In genomic region chr1:214414691-214415090, GRCh38 we compare ENCODE assay signal across 25 cellular contexts.
DNase-seq lines count a peak whose midpoint lies in the region; ATAC-seq and TF ChIP-seq lines count a peak whose summit lies in the region.
"Had no signal": no experiment of that assay in that cellular context is flagged by ENCODE, and none has a peak within 500 bp of the region (broad histone marks: within the 10 kb centered on the region; RNA-seq: fewer than 3 reads in every experiment).

No MANE protein-coding gene starts in this region.

- no peak overlapping the region for H3K4me2 ChIP-seq in H9 (ENCODE audit: insufficient read depth, insufficient read length, low read length)

- POLR2A ChIA-PET in Panc1 (lab: Charles Lee) = no interaction called here

- peaks cover 7 to 16% (median 14%) of the 10 kb centered on the region in 3 experiments; a peak in 6 of 7 replicates for H3K36me3 Mint-ChIP-seq in H9 (ENCODE audit: insufficient read depth in 1 of 3, low read depth in 3 of 3)

- in situ Hi-C loops in Panc1 (cut with HindIII; ENCODE audit: low pct_unique_long_range_greater_than_20kb, low sequenced_read_pairs) = no loop called here

- H3K23ac ChIP-seq in H9 (ENCODE audit: insufficient read length, low read depth, low read length) = no peak overlapping the region

- H2BK5ac ChIP-seq in H9 (ENCODE audit: insufficient read length, low read length) = no peak overlapping the region

- H3K14ac ChIP-seq in H9 (ENCODE audit: insufficient read depth, low read length) = no peak overlapping the region

- peak overlapping the region; percentile 10 to 58 (median 21); a peak in 4 of 7 replicates for H3K27ac Mint-ChIP-seq in H9
- H3K27ac Mint-ChIP-seq: activated T-cell treated with anti-CD3 and anti-CD28 coated beads, Interleukin-2, amount 50 U/mL, for 24 hours; stimulated activated naive CD8-positive, alpha-beta T cell treated with anti-CD3 and anti-CD28 coated beads, Interleukin-15, amount 100 ng/mL, for 72 hours had no signal

- no peaks in the 10 kb centered on the region for H3K9me3 Mint-ChIP-seq in H9
- H3K9me3 Mint-ChIP-seq: activated T-cell treated with anti-CD3 and anti-CD28 coated beads, Interleukin-2, amount 50 U/mL, for 24 hours; stimulated activated naive CD8-positive, alpha-beta T cell treated with anti-CD3 and anti-CD28 coated beads, Interleukin-15, amount 100 ng/mL, for 72 hours had no signal

- no peak overlapping the region for H4K91ac ChIP-seq in H9 (ENCODE audit: insufficient read length, low read depth, low read length)

- H3K79me2 ChIP-seq in H9 (ENCODE audit: insufficient read depth, low read length) = no peaks in the 10 kb centered on the region; the same call in 1 of the 2 replicates

- peaks cover 6% of the 10 kb centered on the region; the same call in 1 of the 2 replicates for H3K4me1 ChIP-seq in H9 (ENCODE audit: insufficient read depth, low read length)
- peaks cover 45% of the 10 kb centered on the region for H3K4me1 ChIP-seq in Panc1 (ENCODE audit: control insufficient read depth, insufficient read depth, low read length)
- peaks cover 12 to 14% of the 10 kb centered on the region in 2 donors for H3K4me1 ChIP-seq in thyroid gland
- H3K4me1 ChIP-seq: prostate gland had no signal

- no peak overlapping the region for H3K4me3 Mint-ChIP-seq in H9
- H3K4me3 Mint-ChIP-seq: activated T-cell treated with anti-CD3 and anti-CD28 coated beads, Interleukin-2, amount 50 U/mL, for 24 hours; endodermal cell; stimulated activated naive CD8-positive, alpha-beta T cell treated with anti-CD3 and anti-CD28 coated beads, Interleukin-15, amount 100 ng/mL, for 72 hours had no signal

- H3K4me3 ChIP-seq in Panc1 (ENCODE audit: low read depth in 2 of 2, low read length in 2 of 2) (no peak overlapping the region), thyroid gland (replicated peaks in 1 of 3) (no peak overlapping the region)
- H3K4me3 ChIP-seq: adrenal gland, coronary artery, lung, prostate gland, tibial nerve had no signal

- H3K4ac ChIP-seq in H9 (ENCODE audit: low read depth, low read length) = no peak overlapping the region

- H3K9ac ChIP-seq in H9 (ENCODE audit: extremely low read depth, insufficient read length, low read length) = no peak overlapping the region

- no peaks in the 10 kb centered on the region for H3K79me1 ChIP-seq in H9 (ENCODE audit: insufficient read depth, low read depth, low read length, poor library complexity, severe bottlenecking)

- TF ChIP-seq POLR2A in thyroid gland (IDR thresholded peaks at IDR 0.05) = no peak

- no peak overlapping the region for H3T11ph ChIP-seq in H9 (ENCODE audit: low read length)

- H3K27me3 Mint-ChIP-seq in H9 (ENCODE audit: low read depth) = no peaks in the 10 kb centered on the region

- H4K20me1 ChIP-seq in H9 (ENCODE audit: control insufficient read depth, insufficient read depth, insufficient read length) = no peaks in the 10 kb centered on the region

- no peak overlapping the region for H2BK20ac ChIP-seq in H9 (ENCODE audit: low read depth, low read length, poor library complexity, severe bottlenecking)

- H3K27me3 ChIP-seq in H9 (ENCODE audit: insufficient read depth, low read length) (no peaks in the 10 kb centered on the region), Panc1 (ENCODE audit: control insufficient read depth, insufficient read depth, low read length) (no peaks in the 10 kb centered on the region), thyroid gland (no peaks in the 10 kb centered on the region)
- H3K27me3 ChIP-seq: adrenal gland, brain microvascular endothelial cell, tibial nerve had no signal

- no peak overlapping the region for H2AK5ac ChIP-seq in H9 (ENCODE audit: insufficient read length, low read length)

- WGBS in H9 (ENCODE audit: extremely low coverage, insufficient read length, low lambda C conversion rate) = no CpG with 5 or more reads among the region's 4 CpGs
- 83 to 86% methylated on average over 4 of the region's 4 CpGs for WGBS in thyroid gland, 2 donors

- no peak overlapping the region for H3K27ac ChIP-seq in H9 (ENCODE audit: insufficient read length, low read depth, low read length)
- peak overlapping the region; percentile 35 for H3K27ac ChIP-seq in Panc1 (ENCODE audit: low read length)
- H3K27ac ChIP-seq in thyroid gland = no peak overlapping the region
- H3K27ac ChIP-seq: adrenal gland, brain microvascular endothelial cell, prostate gland, tibial nerve had no signal

- H2BK15ac ChIP-seq in H9 (ENCODE audit: low read depth, low read length) = no peak overlapping the region

- no TSS peak for BruUV-seq in Panc1 (replicated peaks; lab: Mats Ljungman, UMichigan)

- H3K23me2 ChIP-seq in H9 (ENCODE audit: insufficient read length, low read depth, low read length, poor library complexity, severe bottlenecking) = no peaks in the 10 kb centered on the region

- no peak overlapping the region for H3K56ac ChIP-seq in H9 (ENCODE audit: insufficient read length, low read depth, low read length)

- DNase-seq in COLO668 (lab: John Stamatoyannopoulos, UW; ENCODE audit: unreplicated experiment) (peak; percentile 30), H9 (no peak), Panc1 (ENCODE audit: low read depth, low spot score) (no peak), dermis microvascular lymphatic vessel endothelial cell (ENCODE audit: low read depth in 2 of 2) (peak; percentile 66 to 68), cerebellar cortex (ENCODE audit: low spot score) (no peak), hippocampal formation (lab: John Stamatoyannopoulos, UW) (no peak), Right ventricle myocardium superior (no peak), thyroid gland (no peak)
- DNase-seq: activated naive CD4-positive, alpha-beta T cell; activated T-cell treated with anti-CD3 and anti-CD28 coated beads, Interleukin-2, amount 50 U/mL, for 24 hours; adrenal gland; brain microvascular endothelial cell; C1 segment of cervical spinal cord; endodermal cell; GOT3; NCI-H1694 treated with DMSO at 0.1 percent for 48 hours; NCI-H2171; SIG-M5; stimulated activated CD4-positive, alpha-beta T cell treated with anti-CD3 and anti-CD28 coated beads, Interleukin-15, amount 100 ng/mL, for 24 hours; stimulated activated naive CD8-positive, alpha-beta T cell treated with anti-CD3 and anti-CD28 coated beads, Interleukin-15, amount 100 ng/mL, for 72 hours; SW 1271 had no signal

- ATAC-seq in Panc1 (no peak), Right ventricle myocardium superior (ENCODE audit: poor library complexity) (no peak)
- ATAC-seq: stimulated activated naive CD8-positive, alpha-beta T cell treated with anti-CD3 and anti-CD28 coated beads, Interleukin-15, amount 100 ng/mL, for 72 hours had no signal

- intact Hi-C loops in Panc1 (cut with micrococcal nuclease; ENCODE audit: unreplicated experiment) (no loop called here), Right ventricle myocardium superior (cut with DNase I) (no loop called here), thyroid gland (cut with DNase I) (no loop called here)

- no peak overlapping the region for H2BK12ac ChIP-seq in H9 (ENCODE audit: insufficient read length, low read depth, low read length)

- H4K5ac ChIP-seq in H9 (ENCODE audit: insufficient read length, low read depth, low read length) = no peak overlapping the region

- H2AFZ ChIP-seq in H9 (ENCODE audit: low read length) = no peak overlapping the region

- TF ChIP-seq CTCF in H9 (conservative IDR thresholded peaks at IDR 0.05) (no peak), Panc1 (IDR thresholded peaks at IDR 0.05) (no peak), thyroid gland (IDR thresholded peaks at IDR 0.05) (no peak)

- CTCF ChIA-PET in Panc1 (lab: Charles Lee) = no interaction called here

- H3K9me3 ChIP-seq in H9 (ENCODE audit: control insufficient read depth, low read depth, low read length) (no peaks in the 10 kb centered on the region), Panc1 (ENCODE audit: control insufficient read depth, insufficient read depth, low read depth, low read length) (no peaks in the 10 kb centered on the region; the same call in 1 of the 2 replicates), thyroid gland (no peaks in the 10 kb centered on the region)
- H3K9me3 ChIP-seq: adrenal gland, prostate gland, tibial nerve had no signal

- peaks cover 28 to 40% of the 10 kb centered on the region in 2 experiments for H3K4me1 Mint-ChIP-seq in H9

- no peak overlapping the region for H3K18ac ChIP-seq in H9 (ENCODE audit: insufficient read length, low read depth, low read length)

- H3K36me3 ChIP-seq in Panc1 (ENCODE audit: control insufficient read depth, insufficient read depth, low read length) (peaks cover 17% of the 10 kb centered on the region), thyroid gland (no peaks in the 10 kb centered on the region)
- H3K36me3 ChIP-seq: adrenal gland, prostate gland had no signal

- no peak overlapping the region for H2BK120ac ChIP-seq in H9 (ENCODE audit: low read depth, low read length, poor library complexity, severe bottlenecking)

- no peak overlapping the region for H4K8ac ChIP-seq in H9 (replicated peaks; ENCODE audit: insufficient read length, low read depth, low read length)

Comparison
In these comparisons a context has a peak if more than half of its experiments do, and no peak if none do; other contexts are left out.
1. DNase-seq: peak in COLO668 (single experiment) and dermis microvascular lymphatic vessel endothelial cell (2 of 2); none in H9 (single experiment), Panc1 (single experiment), cerebellar cortex (single experiment), hippocampal formation (0 of 2), Right ventricle myocardium superior (single experiment) and thyroid gland (0 of 2).